In the genomic region with DNA sequence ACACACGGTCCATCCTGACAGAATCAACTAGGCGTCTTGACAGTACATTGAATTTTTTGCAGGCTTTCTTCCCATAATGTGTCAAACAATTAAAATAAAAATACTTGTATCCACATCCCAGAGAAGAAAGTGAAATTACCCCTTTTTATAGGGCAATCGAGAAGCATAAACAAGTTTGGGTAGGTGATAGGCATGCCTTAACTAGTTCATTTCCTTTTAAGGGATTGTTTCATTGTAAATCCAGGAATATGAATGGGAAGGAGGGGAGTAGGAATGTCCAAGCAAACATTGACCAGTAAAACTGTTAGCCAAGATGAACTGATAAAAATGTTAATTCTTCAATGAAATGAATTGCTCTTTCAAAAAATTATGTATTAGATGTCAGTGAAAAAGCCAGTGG, we compare ENCODE assay signal across 1 cellular context.
A peak's percentile ranks its signal among the peaks of the same experiment; 100 is the strongest.
TF ChIP-seq lines count a peak whose summit lies in the region.

No MANE protein-coding gene starts in this region.

TF ChIP-seq in H1, 55 proteins besides CTCF, POLR2A, EP300 and RAD21:
- TF ChIP-seq SRF (IDR thresholded peaks at IDR 0.05; ENCODE audit: low read depth, low read length) (peak; percentile 61; the same call in 1 of the 2 replicates), CBX5 (IDR thresholded peaks at IDR 0.05; ENCODE audit: low read depth, low read length) (no peak)
